Comparison of ENCODE assay signal across 13 cellular contexts in genomic region chr19:3881272-3882040, GRCh38. TPM values are rescaled to one million over a fixed set of nuclear protein-coding genes. Genes with fewer than 3 reads are reported as not detected.
DNase-seq lines count a peak whose midpoint lies in the region.
"Had no signal": no experiment of that assay in that cellular context is flagged by ENCODE, and none has a peak within 500 bp of the region (broad histone marks: within the 10 kb centered on the region; RNA-seq: fewer than 3 reads in every experiment).

No MANE protein-coding gene starts in this region.

- no CpG with 5 or more reads among the region's 31 CpGs for WGBS in trophoblast cell (ENCODE audit: extremely low coverage, insufficient coverage, insufficient read length)

- H2BK12ac ChIP-seq in trophoblast cell (ENCODE audit: low read length): no peak overlapping the region

- no peak overlapping the region for H3K14ac ChIP-seq in trophoblast cell (ENCODE audit: low read length)

- H3K27me3 ChIP-seq in neuron (ENCODE audit: insufficient read depth, low read length) (no peaks in the 10 kb centered on the region), trophoblast cell (ENCODE audit: insufficient read depth, low read length) (peaks cover 21% of the 10 kb centered on the region)
- H3K27me3 ChIP-seq: ovary had no signal

- H3K9ac ChIP-seq in ES-I3 (ENCODE audit: low read depth, low read length) (peak overlapping the region; percentile 82), trophoblast cell (ENCODE audit: low read length) (no peak overlapping the region)

- no peak overlapping the region for H3K4ac ChIP-seq in trophoblast cell (ENCODE audit: low read depth, low read length)

- no peaks in the 10 kb centered on the region for H3K4me1 ChIP-seq in ES-I3 (ENCODE audit: insufficient read depth, low read length)
- H3K4me1 ChIP-seq in neuron (ENCODE audit: insufficient read depth, low read length): peaks cover 6% of the 10 kb centered on the region
- H3K4me1 ChIP-seq in trophoblast cell (ENCODE audit: control insufficient read depth in 1 of 2, insufficient read depth in 2 of 2, low read length in 2 of 2): no peaks in the 10 kb centered on the region

- no peak overlapping the region for H4K91ac ChIP-seq in trophoblast cell (ENCODE audit: low read depth, low read length)

- H2BK5ac ChIP-seq in trophoblast cell (ENCODE audit: low read depth, low read length, poor library complexity): no peak overlapping the region

- H3K9me3 ChIP-seq in ES-I3 (ENCODE audit: control insufficient read depth, insufficient read depth, low read length) (no peaks in the 10 kb centered on the region), neuron (ENCODE audit: low read length) (no peaks in the 10 kb centered on the region), trophoblast cell (ENCODE audit: insufficient read depth, low read depth, low read length) (peaks cover 6% of the 10 kb centered on the region)
- H3K9me3 ChIP-seq: ovary had no signal

- H3K23ac ChIP-seq in trophoblast cell (ENCODE audit: low read length): no peak overlapping the region

- DNase-seq in NCI-H1105 treated with DMSO at 0.1 percent for 48 hours (lab: John Stamatoyannopoulos, UW) (peak; percentile 46), caudate nucleus (lab: John Stamatoyannopoulos, UW) (peak in 9 of 61 donors; percentile 6 to 34 (median 14)), trophoblast cell (no peak), DMS 273 (lab: John Stamatoyannopoulos, UW; ENCODE audit: unreplicated experiment) (no peak), NCI-H2171 (lab: John Stamatoyannopoulos, UW) (no peak)
- DNase-seq: activated CD4-positive, alpha-beta T cell treated with anti-CD3 and anti-CD28 coated beads, Interleukin-2, amount 10 ng/mL, durations not matched to agents 7 days and 5 days; activated gamma-delta T cell treated with Interleukin-2 at 50 U/mL for 16 hours; NCI-H446 treated with DMSO at 0.1 percent for 48 hours; ovary; SHP77; stimulated activated naive B cell treated with anti-CD40 and anti-IgM and Interleukin-4, amounts not matched to agents 10 μg/mL and 1 μg/mL and 100 μg/mL, for 72 hours had no signal

- H3K36me3 ChIP-seq in ES-I3 (ENCODE audit: insufficient read depth, low read length): no peaks in the 10 kb centered on the region; the same call in 1 of the 2 replicates
- H3K36me3 ChIP-seq in neuron (ENCODE audit: insufficient read depth, low read length): peaks cover 4% of the 10 kb centered on the region
- no peaks in the 10 kb centered on the region for H3K36me3 ChIP-seq in trophoblast cell (ENCODE audit: control insufficient read depth in 1 of 2, insufficient read depth in 2 of 2, low read length in 2 of 2)
- H3K36me3 ChIP-seq: ovary had no signal

- H3K79me1 ChIP-seq in trophoblast cell (ENCODE audit: low read length): no peaks in the 10 kb centered on the region

- H3K18ac ChIP-seq in trophoblast cell (ENCODE audit: low read length): no peak overlapping the region

- H2BK120ac ChIP-seq in trophoblast cell (ENCODE audit: insufficient read depth, low read length, poor library complexity): no peak overlapping the region

- H3K79me2 ChIP-seq in trophoblast cell (ENCODE audit: control insufficient read depth, insufficient read depth, low read length, poor library complexity): no peaks in the 10 kb centered on the region

- H3K27ac ChIP-seq in caudate nucleus (ENCODE audit: low read depth, low read length): peak overlapping the region; percentile 73
- no peak overlapping the region for H3K27ac ChIP-seq in trophoblast cell (ENCODE audit: low read depth, low read length)
- H3K27ac ChIP-seq: ovary had no signal

- H4K8ac ChIP-seq in trophoblast cell (ENCODE audit: low read depth, low read length): no peak overlapping the region

- H2AFZ ChIP-seq in neuron (ENCODE audit: low read depth, low read length) (peak overlapping the region; percentile 33), trophoblast cell (ENCODE audit: insufficient read depth, low read length, poor library complexity) (no peak overlapping the region)

- H2AK5ac ChIP-seq in trophoblast cell (ENCODE audit: low read length): no peak overlapping the region

- H3K4me3 ChIP-seq in neuron (ENCODE audit: low read length): peak overlapping the region; percentile 77
- no peak overlapping the region for H3K4me3 ChIP-seq in trophoblast cell (ENCODE audit: low read depth, low read length)
- H3K4me3 ChIP-seq: ovary had no signal

- H4K12ac ChIP-seq in trophoblast cell (ENCODE audit: low read depth, low read length): no peak overlapping the region

- no peak overlapping the region for H3K4me2 ChIP-seq in trophoblast cell (ENCODE audit: low read length)

RNA-seq across cellular contexts. Expression of gene ATCAY, which starts 1.0 kb away (rescaled TPM):
- polyA plus RNA-seq in trophoblast cell (2013): 0.01 TPM in 1 of 2 replicates, not detected in the other
- polyA plus RNA-seq: ovary had no signal

RNA-seq across cellular contexts. Expression of gene ZFR2, which starts 12.6 kb away (rescaled TPM):
- polyA plus RNA-seq in trophoblast cell (2013): 0.45 and 0.61 TPM in 2 replicates

RNA-seq across cellular contexts. Expression of gene NMRK2, which starts 51.4 kb away (rescaled TPM):
- 4.5 and 5.6 TPM in 2 replicates for polyA plus RNA-seq in trophoblast cell (2013)
